ENCODE assay signal across 8 cellular contexts in genomic region chr5:56070795-56071539, GRCh38.
A peak's percentile ranks its signal among the peaks of the same experiment; 100 is the strongest.
DNase-seq lines count a peak whose midpoint lies in the region; ATAC-seq, FAIRE-seq and TF ChIP-seq lines count a peak whose summit lies in the region.

No MANE protein-coding gene starts in this region.

- no peaks in the 10 kb centered on the region for H3K36me3 Mint-ChIP-seq in Caco-2 (ENCODE audit: insufficient read depth, unreplicated experiment)

- intact Hi-C loops in Caco-2 (cut with micrococcal nuclease; ENCODE audit: unreplicated experiment) (loop anchor here (2.0 to 5.0 kb wide), 3 partner anchors 18 to 79 kb away; partner anchors contain the start of gene IL6ST), endothelial cell of umbilical vein (cut with micrococcal nuclease) (loop anchor here (5.0 kb wide), 1 partner anchor 79 kb away; the partner anchor contains the start of gene IL6ST)

- POLR2A ChIA-PET in Caco-2 (lab: Charles Lee) (interaction anchor here (1.0 kb wide), 1 partner anchor 76 kb away, joined by 3 read pairs; the partner anchor contains the start of gene IL6ST), endothelial cell of umbilical vein (lab: Charles Lee) (no interaction called here)

- peak overlapping the region; percentile 84 for H2AFZ ChIP-seq in endothelial cell of umbilical vein (ENCODE audit: low read depth, low read length)
- peak overlapping the region; percentile 32 for H2AFZ ChIP-seq in osteoblast (ENCODE audit: low read length)

- no peak for TF ChIP-seq CTCF in Caco-2 (IDR thresholded peaks at IDR 0.05; ENCODE audit: insufficient read depth in 1 of 2, low read depth in 1 of 2, low read length in 1 of 2, severe bottlenecking in 1 of 2, unreplicated experiment in 1 of 2)
- TF ChIP-seq CTCF in endothelial cell of umbilical vein (IDR thresholded peaks at IDR 0.05; ENCODE audit: extremely low read depth in 1 of 2, insufficient read depth in 1 of 2, low read depth in 1 of 2, low read length in 2 of 2) = no peak
- no peak for TF ChIP-seq CTCF in osteoblast (IDR thresholded peaks at IDR 0.05; ENCODE audit: extremely low read depth, low read depth, low read length)

- no peak overlapping the region for H3K9ac ChIP-seq in endothelial cell of umbilical vein (replicated peaks; ENCODE audit: extremely low read depth, insufficient read depth, low read length)

- H3K4me3 Mint-ChIP-seq in Caco-2 (ENCODE audit: unreplicated experiment) = no peak overlapping the region

- no peak overlapping the region for H3K4me3 ChIP-seq in Caco-2 (ENCODE audit: low read depth, low read length)
- H3K4me3 ChIP-seq in endothelial cell of umbilical vein (replicated peaks in 1 of 3; ENCODE audit: insufficient read depth in 1 of 3, low read depth in 1 of 3, low read length in 3 of 3) = no peak overlapping the region
- no peak overlapping the region for H3K4me3 ChIP-seq in osteoblast (ENCODE audit: insufficient read depth, low read length)

- H3K9me3 Mint-ChIP-seq in Caco-2 (ENCODE audit: unreplicated experiment) = no peaks in the 10 kb centered on the region

- H3K4me1 ChIP-seq in Caco-2 (peaks cover 57% of the 10 kb centered on the region), endothelial cell of umbilical vein (ENCODE audit: control insufficient read depth, extremely low read depth, insufficient read depth, low read length) (peaks cover 25% of the 10 kb centered on the region), osteoblast (ENCODE audit: insufficient read depth, low read length) (peaks cover 6% of the 10 kb centered on the region)

- TF ChIP-seq POLR2A in endothelial cell of umbilical vein (IDR thresholded peaks at IDR 0.05; ENCODE audit: low read depth, low read length) = no peak

- H4K20me1 ChIP-seq in endothelial cell of umbilical vein (replicated peaks; ENCODE audit: control insufficient read depth, extremely low read depth, insufficient read depth, low read length) (no peaks in the 10 kb centered on the region), osteoblast (ENCODE audit: insufficient read depth, low read length) (no peaks in the 10 kb centered on the region)

- CTCF ChIA-PET in Caco-2 (lab: Charles Lee) (no interaction called here), endothelial cell of umbilical vein (lab: Charles Lee) (no interaction called here)

- H3K4me2 ChIP-seq in endothelial cell of umbilical vein (ENCODE audit: insufficient read depth, low read length) (peak overlapping the region; percentile 47), osteoblast (ENCODE audit: insufficient read depth, low read length) (peak overlapping the region; percentile 20)

- H3K9me1 ChIP-seq in endothelial cell of umbilical vein (replicated peaks; ENCODE audit: control insufficient read depth, extremely low read depth, insufficient read depth, low read length) = no peaks in the 10 kb centered on the region

- peak overlapping the region; percentile 71 for H3K27ac Mint-ChIP-seq in Caco-2 (ENCODE audit: unreplicated experiment)

- no peaks in the 10 kb centered on the region for H3K27me3 Mint-ChIP-seq in Caco-2 (ENCODE audit: insufficient read depth, unreplicated experiment)

- no TSS peak for BruUV-seq in Caco-2 (replicated peaks; lab: Mats Ljungman, UMichigan)
- no TSS peak for BruUV-seq in endothelial cell of umbilical vein (replicated peaks; lab: Mats Ljungman, UMichigan)

- no peaks in the 10 kb centered on the region for H3K27me3 ChIP-seq in Caco-2 (replicated peaks; ENCODE audit: control insufficient read depth, insufficient read depth, low read length)
- no peaks in the 10 kb centered on the region for H3K27me3 ChIP-seq in endothelial cell of umbilical vein (ENCODE audit: control insufficient read depth in 2 of 2, insufficient read depth in 2 of 2, low read length in 2 of 2)
- no peaks in the 10 kb centered on the region for H3K27me3 ChIP-seq in osteoblast (ENCODE audit: insufficient read depth, low read length)

- no peak for ATAC-seq in GM19467 (IDR thresholded peaks at IDR 0.05; ENCODE audit: unreplicated experiment)
- no peak for ATAC-seq in GM18520 (IDR thresholded peaks at IDR 0.05; ENCODE audit: unreplicated experiment)

- peaks cover 34% of the 10 kb centered on the region for H3K4me1 Mint-ChIP-seq in Caco-2 (ENCODE audit: low read depth, unreplicated experiment)

- dilution Hi-C loops in endothelial cell of umbilical vein (cut with MboI; ENCODE audit: extremely low pct_ligation_motif_present, low sequenced_read_pairs) = no loop called here

- no peaks in the 10 kb centered on the region for H3K9me3 ChIP-seq in Caco-2
- no peaks in the 10 kb centered on the region for H3K9me3 ChIP-seq in endothelial cell of umbilical vein (replicated peaks; ENCODE audit: control insufficient read depth, insufficient read depth, low read length)
- H3K9me3 ChIP-seq in osteoblast (ENCODE audit: low read depth, low read length) = no peaks in the 10 kb centered on the region

- no peak for DNase-seq in Caco-2
- peak; percentile 88 for DNase-seq in NOMO-1 treated with DMSO at 0.1 percent for 48 hours (lab: John Stamatoyannopoulos, UW; ENCODE audit: unreplicated experiment)
- DNase-seq in endothelial cell of umbilical vein (ENCODE audit: low read depth, low spot score) = peak; percentile 37
- peak; percentile 21 for DNase-seq in osteoblast (ENCODE audit: insufficient read length, low spot score, missing footprints)
- DNase-seq in activated CD4-positive, CD25-positive, alpha-beta regulatory T cell (lab: John Stamatoyannopoulos, UW) = no peak
- no peak for DNase-seq in NCI-H1048 (lab: John Stamatoyannopoulos, UW)

- no peaks in the 10 kb centered on the region for H3K36me3 ChIP-seq in Caco-2 (ENCODE audit: control insufficient read depth, insufficient read depth, low read length)
- no peaks in the 10 kb centered on the region for H3K36me3 ChIP-seq in endothelial cell of umbilical vein (ENCODE audit: control insufficient read depth in 2 of 2, extremely low read depth in 1 of 2, insufficient read depth in 2 of 2, low read length in 2 of 2)
- no peaks in the 10 kb centered on the region for H3K36me3 ChIP-seq in osteoblast (ENCODE audit: insufficient read depth, low read length)

- no peak overlapping the region for H3K27ac ChIP-seq in endothelial cell of umbilical vein (ENCODE audit: insufficient read depth, low read depth, low read length)
- H3K27ac ChIP-seq in osteoblast (ENCODE audit: low read depth, low read length) = no peak overlapping the region

- H3K79me2 ChIP-seq in endothelial cell of umbilical vein (ENCODE audit: control insufficient read depth, insufficient read depth, low read length) (no peaks in the 10 kb centered on the region), osteoblast (ENCODE audit: insufficient read depth, low read length) (no peaks in the 10 kb centered on the region)

- FAIRE-seq in endothelial cell of umbilical vein (lab: Jason Lieb, UNC) = peak; percentile 33

TF ChIP-seq in endothelial cell of umbilical vein, 7 proteins besides CTCF, POLR2A, EP300 and RAD21:
- TF ChIP-seq MYC (IDR thresholded peaks at IDR 0.05; ENCODE audit: low read depth, low read length) (no peak), EZH2 (IDR thresholded peaks at IDR 0.05; ENCODE audit: borderline replicate concordance, low read depth, low read length, severe bottlenecking) (no peak), GATA2 (IDR thresholded peaks at IDR 0.05; ENCODE audit: insufficient read depth, insufficient read length, low read depth, low read length) (no peak), MAX (IDR thresholded peaks at IDR 0.05; ENCODE audit: insufficient read depth, insufficient read length) (no peak), POLR2AphosphoS5 (IDR thresholded peaks at IDR 0.05; ENCODE audit: insufficient read depth, low read depth, low read length) (no peak), JUN (IDR thresholded peaks at IDR 0.05; ENCODE audit: borderline replicate concordance, insufficient read depth, insufficient read length, low read depth) (no peak), FOS (IDR thresholded peaks at IDR 0.05; ENCODE audit: borderline replicate concordance, insufficient read depth, low read length) (no peak)
TF ChIP-seq in endothelial cell of umbilical vein: peak in this region for 0.

Comparison
In these comparisons a context has a peak if more than half of its experiments do, and no peak if none do; other contexts are left out.
1. DNase-seq: peak in NOMO-1 treated with DMSO at 0.1 percent for 48 hours (single experiment), endothelial cell of umbilical vein (single experiment) and osteoblast (single experiment); none in Caco-2 (0 of 2), activated CD4-positive, CD25-positive, alpha-beta regulatory T cell (0 of 4) and NCI-H1048 (single experiment).